ENCODE assay signal across 38 cellular contexts in genomic region chr17:58273453-58274104, GRCh38. TPM values are rescaled to one million over a fixed set of nuclear protein-coding genes. Genes with fewer than 3 reads are reported as not detected.
DNase-seq lines count a peak whose midpoint lies in the region; ATAC-seq and TF ChIP-seq lines count a peak whose summit lies in the region.
"Had no signal": no experiment of that assay in that cellular context is flagged by ENCODE, and none has a peak within 500 bp of the region (broad histone marks: within the 10 kb centered on the region; RNA-seq: fewer than 3 reads in every experiment).

No MANE protein-coding gene starts in this region.

- ATAC-seq in Right ventricle myocardium inferior (no peak), left cardiac atrium (no peak), aorta (ENCODE audit: low FRiP score) (no peak)
- ATAC-seq: activated CD8-positive, alpha-beta T cell treated with anti-CD3 and anti-CD28 coated beads, Interleukin-2, amount 10 ng/mL, durations not matched to agents 7 days and 5 days; pancreas had no signal

- H3K4me3 ChIP-seq in right atrium auricular region, result no peak overlapping the region
- peak overlapping the region; percentile 22 for H3K4me3 ChIP-seq in HL-60 (replicated peaks; ENCODE audit: insufficient read depth, low read length)
- no peak overlapping the region for H3K4me3 ChIP-seq in esophagus muscularis mucosa
- H3K4me3 ChIP-seq in aorta (ENCODE audit: low read length in 2 of 2), result no peak overlapping the region
- H3K4me3 ChIP-seq: pancreas, testis had no signal

- H3K4me1 ChIP-seq in right atrium auricular region (no peaks in the 10 kb centered on the region), esophagus muscularis mucosa (peaks cover 0 to 6% (median 3%) of the 10 kb centered on the region in 4 donors), aorta (ENCODE audit: control insufficient read depth in 1 of 2, insufficient read depth in 2 of 2, low read length in 2 of 2) (no peaks in the 10 kb centered on the region)
- H3K4me1 ChIP-seq: BE2C, pancreas, testis had no signal

- intact Hi-C loops in Right ventricle myocardium inferior (cut with DNase I), result no loop called here
- intact Hi-C loops in esophagus muscularis mucosa (cut with DNase I), result no loop called here
- intact Hi-C loops in left cardiac atrium (cut with DNase I), result no loop called here
- intact Hi-C loops in aorta (cut with DNase I), result no loop called here

- H3K9me3 ChIP-seq in right atrium auricular region (no peaks in the 10 kb centered on the region), esophagus muscularis mucosa (no peaks in the 10 kb centered on the region), aorta (ENCODE audit: control insufficient read depth, low read length) (no peaks in the 10 kb centered on the region)
- H3K9me3 ChIP-seq: BE2C, pancreas, testis had no signal

- DNase-seq in right atrium auricular region (ENCODE audit: low spot score), result peak; percentile 40
- DNase-seq in Right ventricle myocardium inferior (ENCODE audit: missing footprints), result no peak
- DNase-seq in HL-60 (ENCODE audit: low read depth in 1 of 2, low spot score in 1 of 2), result peak in 1 of 2 experiments; percentile 52
- DNase-seq in mesenteric fat pad (ENCODE audit: low spot score), result peak; percentile 82
- no peak for DNase-seq in esophagus muscularis mucosa (ENCODE audit: extremely low spot score)
- no peak for DNase-seq in left cardiac atrium
- DNase-seq in aorta, result no peak
- DNase-seq: ACHN; activated B cell treated with CpG ODN at 0.5 μM for 24 hours; activated CD8-positive, alpha-beta T cell treated with anti-CD3 and anti-CD28 coated beads, Interleukin-2, amount 10 ng/mL, durations not matched to agents 7 days and 5 days; activated effector memory CD4-positive, alpha-beta T cell treated with anti-CD3 and anti-CD28 coated beads, Interleukin-2, amount 50 U/mL, for 16 hours; activated naive CD8-positive, alpha-beta T cell treated with anti-CD3 and anti-CD28 coated beads for 36 hours; activated T-cell treated with anti-CD3 and anti-CD28 coated beads for 4 hours; anterior cingulate cortex; BE2C; DMS153; effector CD4-positive, alpha-beta T cell; GOT3; hypothalamus; immature natural killer cell; KBM-7; mammary epithelial cell; NCI-H1105 treated with DMSO at 0.1 percent for 48 hours; NCI-H187 treated with DMSO at 0.1 percent for 48 hours; NCI-H2171 treated with DMSO at 0.1 percent for 48 hours; NCI-H510A; retina; small intestine; testis had no signal

- no peak for TF ChIP-seq POLR2A in esophagus muscularis mucosa (IDR thresholded peaks at IDR 0.05; ENCODE audit: low read depth)

- TF ChIP-seq EP300 in esophagus muscularis mucosa (IDR thresholded peaks at IDR 0.05), result no peak

- no peaks in the 10 kb centered on the region for H3K36me3 ChIP-seq in right atrium auricular region
- H3K36me3 ChIP-seq in esophagus muscularis mucosa, result no peaks in the 10 kb centered on the region
- no peaks in the 10 kb centered on the region for H3K36me3 ChIP-seq in aorta (ENCODE audit: control insufficient read depth in 1 of 2, insufficient read depth in 2 of 2, low read length in 1 of 2)
- H3K36me3 ChIP-seq: BE2C, pancreas had no signal

- WGBS in esophagus muscularis mucosa, result 66% methylated on average over 14 of the region's 15 CpGs
- WGBS in aorta, 2 donors, result 85 to 87% methylated on average over 15 of the region's 15 CpGs

- no peak overlapping the region for H3K27ac ChIP-seq in right atrium auricular region
- H3K27ac ChIP-seq in HL-60 (replicated peaks), result peak overlapping the region; percentile 99
- H3K27ac ChIP-seq in esophagus muscularis mucosa (replicated peaks in 1 of 4), result no peak overlapping the region
- no peak overlapping the region for H3K27ac ChIP-seq in aorta (ENCODE audit: low read depth in 1 of 2, low read length in 2 of 2)
- H3K27ac ChIP-seq: pancreas, testis had no signal

- H3K27me3 ChIP-seq in right atrium auricular region (no peaks in the 10 kb centered on the region), HL-60 (ENCODE audit: insufficient read depth, poor library complexity, severe bottlenecking) (no peaks in the 10 kb centered on the region), esophagus muscularis mucosa (peaks cover 0 to 16% (median 0%) of the 10 kb centered on the region in 4 donors), aorta (ENCODE audit: control insufficient read depth in 1 of 2, insufficient read depth in 2 of 2, low read length in 1 of 2) (no peaks in the 10 kb centered on the region)
- H3K27me3 ChIP-seq: pancreas, testis had no signal

- TF ChIP-seq CTCF in right atrium auricular region (IDR thresholded peaks at IDR 0.05) (no peak), HL-60 (IDR thresholded peaks at IDR 0.05; ENCODE audit: insufficient read depth, low read length) (no peak), esophagus muscularis mucosa (IDR thresholded peaks at IDR 0.05) (no peak)

RNA-seq across cellular contexts. Expression of gene MPO, which starts 7.2 kb away (rescaled TPM):
- under 1 TPM; 0.12 to 0.30 TPM for total RNA-seq in right atrium auricular region
- total RNA-seq in Right ventricle myocardium inferior, result 0.08 TPM
- total RNA-seq in mesenteric fat pad, result 0.35 TPM
- total RNA-seq in esophagus muscularis mucosa, result under 1 TPM in 2 of 4 donors, not detected in 2; 0.23 to 0.66 TPM
- total RNA-seq in left cardiac atrium, result under 1 TPM; 0.24 to 0.32 TPM
- total RNA-seq in aorta, result under 1 TPM; 0.26 to 0.63 TPM
- polyA plus RNA-seq in aorta, result under 1 TPM; 0.18 to 0.38 TPM
- total RNA-seq: activated B cell treated with CpG ODN at 0.5 μM for 24 hours; activated CD8-positive, alpha-beta T cell treated with anti-CD3 and anti-CD28 coated beads, Interleukin-2, amount 10 ng/mL, durations not matched to agents 7 days and 5 days; activated naive CD8-positive, alpha-beta T cell treated with anti-CD3 and anti-CD28 coated beads for 36 hours; bronchial epithelial cell; HT-29; mammary epithelial cell; OCI-LY7 had no signal
- polyA plus RNA-seq: immature natural killer cell, mammary epithelial cell had no signal

RNA-seq across cellular contexts. Expression of gene LPO, which starts 35.2 kb away (rescaled TPM):
- total RNA-seq in right atrium auricular region (not detected), Right ventricle myocardium inferior (not detected), mesenteric fat pad (not detected), esophagus muscularis mucosa (not detected), left cardiac atrium (not detected), aorta (not detected)
- polyA plus RNA-seq in aorta, result not detected
- total RNA-seq: activated B cell treated with CpG ODN at 0.5 μM for 24 hours; activated CD8-positive, alpha-beta T cell treated with anti-CD3 and anti-CD28 coated beads, Interleukin-2, amount 10 ng/mL, durations not matched to agents 7 days and 5 days; activated naive CD8-positive, alpha-beta T cell treated with anti-CD3 and anti-CD28 coated beads for 36 hours; bronchial epithelial cell; glomerular endothelial cell; HT-29; mammary epithelial cell; MCF 10A; mucosa of gallbladder; OCI-LY7; pancreas; T-helper 1 cell treated with Interleukin-12 subunit alpha and Interleukin-12 subunit beta and Interleukin-4 antibody, amounts not matched to agents 30 ng/mL and 1 ng/mL, for 36 hours; urinary bladder had no signal
- polyA plus RNA-seq: mammary epithelial cell, urinary bladder had no signal

RNA-seq across cellular contexts. Expression of gene MKS1, which starts 54.5 kb away (rescaled TPM):
- 1 to 10 TPM; 4.8 to 6.4 TPM for total RNA-seq in right atrium auricular region
- 7.7 TPM for total RNA-seq in Right ventricle myocardium inferior
- total RNA-seq in mesenteric fat pad, result 9.6 TPM
- total RNA-seq in esophagus muscularis mucosa, result 10 to 100 TPM in 1 of 4 donors, 1 to 10 TPM in 3; 6.2 to 12.5 (median 6.9) TPM
- 1 to 10 TPM; 4.5 to 9.0 TPM for total RNA-seq in left cardiac atrium
- 10 to 100 TPM; 10.1 to 13.3 TPM for total RNA-seq in aorta
- 10 to 100 TPM in 1 of 2 donors, 1 to 10 TPM in 1; 4.3 to 13.8 TPM for polyA plus RNA-seq in aorta

RNA-seq across cellular contexts. Expression of gene TSPOAP1, which starts 55.0 kb away (rescaled TPM):
- total RNA-seq in right atrium auricular region, result 1 to 10 TPM; 6.1 to 8.5 TPM
- 12.1 TPM for total RNA-seq in Right ventricle myocardium inferior
- total RNA-seq in mesenteric fat pad, result 1.3 TPM
- total RNA-seq in esophagus muscularis mucosa, result 10 to 100 TPM in 3 of 4 donors, 1 to 10 TPM in 1; 10.0 to 19.0 (median 16.0) TPM
- total RNA-seq in left cardiac atrium, result 1 to 10 TPM; 8.8 to 9.0 TPM
- 10 to 100 TPM in 1 of 2 donors, 1 to 10 TPM in 1; 9.0 to 21.0 TPM for total RNA-seq in aorta
- 10 to 100 TPM in 1 of 2 donors, 1 to 10 TPM in 1; 4.3 to 46.7 TPM for polyA plus RNA-seq in aorta
- total RNA-seq: MCF 10A had no signal
- polyA plus RNA-seq: mammary epithelial cell had no signal

Comparison
In these comparisons a context has a peak if more than half of its experiments do, and no peak if none do; other contexts are left out.
1. DNase-seq: peak in right atrium auricular region (single experiment) and mesenteric fat pad (single experiment); none in Right ventricle myocardium inferior (single experiment), esophagus muscularis mucosa (single experiment), left cardiac atrium (single experiment) and aorta (0 of 2).